In the genomic region with DNA sequence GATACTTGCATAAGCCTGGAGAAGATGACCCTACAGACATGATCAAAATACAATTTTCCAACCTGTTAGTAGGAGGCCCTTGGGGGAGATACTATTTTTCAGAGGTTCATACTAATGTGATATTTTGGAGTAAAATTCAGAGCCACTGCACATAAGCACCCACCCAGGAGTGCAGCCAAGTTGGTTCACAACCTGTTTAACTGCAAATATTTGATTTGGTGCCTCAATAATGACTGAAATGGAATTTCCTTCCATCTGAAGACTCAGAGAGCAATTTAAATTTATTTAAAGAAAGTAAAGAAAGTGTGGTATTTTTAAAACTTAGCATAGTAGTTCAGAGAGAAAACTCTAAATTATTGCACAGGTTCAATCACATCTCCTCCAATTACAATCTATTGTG, we compare ENCODE assay signal across 11 cellular contexts.
"Had no signal": no experiment of that assay in that cellular context is flagged by ENCODE, and none has a peak within 500 bp of the region (broad histone marks: within the 10 kb centered on the region; RNA-seq: fewer than 3 reads in every experiment).

No MANE protein-coding gene starts in this region.

- H3K27ac ChIP-seq: GM23248 had no signal

- H3K36me3 ChIP-seq: HAP-1 had no signal

- H3K9me3 Mint-ChIP-seq: GM23338, H9 had no signal

- H3K4me2 ChIP-seq: GM23338 had no signal

- H3K4me3 Mint-ChIP-seq: GM23338, H9, HFFc6 had no signal

- H3K27ac Mint-ChIP-seq: GM23338, H9, HFFc6 had no signal

- DNase-seq: GM23248, GOT3, H7, H9, HCEC 1CT, HFFc6 had no signal

- H3K9ac ChIP-seq: GM23248 had no signal

- H3K4me3 ChIP-seq: GM23248, GM23338, HAP-1 had no signal

- ATAC-seq: GM23338, HCT116 had no signal

- H3K4me1 ChIP-seq: HAP-1 had no signal

- H3K4me1 Mint-ChIP-seq: GM23338, H9 had no signal

- H2AFZ ChIP-seq: GM23248, GM23338 had no signal

- H3K9me3 ChIP-seq: HAP-1 had no signal

- FAIRE-seq: H1, H54 had no signal
